1 cellular context compared by ENCODE assay signal in the genomic region with DNA sequence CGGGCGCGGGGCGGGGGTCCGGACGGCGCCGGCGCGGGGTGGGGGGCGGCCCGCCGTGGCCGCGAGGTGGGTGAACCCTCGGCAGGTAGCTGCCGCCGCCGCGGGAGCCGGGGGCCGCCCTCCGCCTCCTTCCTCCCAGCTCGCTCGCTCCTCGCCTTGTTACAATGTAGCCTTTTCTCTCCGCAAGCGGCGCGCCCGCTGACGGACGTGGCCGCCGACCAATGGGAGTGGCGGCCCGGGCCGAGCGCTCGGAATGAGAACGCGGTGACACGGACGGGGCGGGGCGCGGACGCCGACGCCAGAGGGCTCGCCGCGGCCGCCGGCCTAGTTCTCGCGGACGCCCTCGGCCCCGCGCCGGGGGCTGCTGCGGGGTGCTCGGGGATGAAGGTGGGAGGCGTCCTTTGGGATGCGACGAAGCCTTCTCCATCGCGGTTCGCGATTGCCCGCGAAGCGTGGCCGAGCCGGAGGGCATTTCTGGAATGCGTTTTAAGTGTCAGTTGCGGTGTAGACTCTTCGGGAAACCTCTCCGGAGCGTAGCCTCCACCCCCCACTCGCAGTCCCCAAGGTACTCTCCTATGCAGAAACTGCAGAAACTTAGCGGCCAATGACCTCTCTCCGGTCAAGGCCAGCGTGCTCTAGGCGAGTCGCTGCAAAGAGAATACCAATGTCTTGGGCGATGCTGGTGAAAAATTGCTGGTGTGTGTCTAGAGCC.
A peak's percentile ranks its signal among the peaks of the same experiment; 100 is the strongest.
TF ChIP-seq lines count a peak whose summit lies in the region.

No MANE protein-coding gene starts in this region.

TF ChIP-seq in K562, 482 proteins besides CTCF, POLR2A, EP300 and RAD21 (continued from another document and continues in another):
- no peak for TF ChIP-seq CEBPZ (IDR thresholded peaks at IDR 0.05; ENCODE audit: borderline replicate concordance, low read depth, low read length)
- TF ChIP-seq CC2D1A (IDR thresholded peaks at IDR 0.05), result no peak
- no peak for TF ChIP-seq HMG20A (CRISPR knock-in tag; conservative IDR thresholded peaks at IDR 0.05)
- TF ChIP-seq HMGXB4 (CRISPR knock-in tag; IDR thresholded peaks at IDR 0.05), result no peak
- TF ChIP-seq HNRNPL (IDR thresholded peaks at IDR 0.05; ENCODE audit: low read depth, low read length), result no peak
- no peak for TF ChIP-seq POLR3G (IDR thresholded peaks at IDR 0.05; ENCODE audit: extremely low read depth, insufficient read length, insufficient replicate concordance)
- no peak for TF ChIP-seq CREBBP (IDR thresholded peaks at IDR 0.05; ENCODE audit: low read depth, low read length)
- TF ChIP-seq FOXM1 (IDR thresholded peaks at IDR 0.05; ENCODE audit: low read depth), result no peak
- TF ChIP-seq FOXM1 (CRISPR knock-in tag; IDR thresholded peaks at IDR 0.05; ENCODE audit: low read depth), result 0 out of 2 replicates have a peak, but pooled peaks have one; percentile 73
- no peak for TF ChIP-seq TAF9B (IDR thresholded peaks at IDR 0.05; ENCODE audit: partially characterized antibody)
- TF ChIP-seq YY1 (IDR thresholded peaks at IDR 0.05; ENCODE audit: borderline replicate concordance in 1 of 3, control insufficient read depth in 1 of 3, extremely low read depth in 1 of 3, insufficient read depth in 3 of 3, insufficient read length in 1 of 3, insufficient replicate concordance in 2 of 3, low read depth in 1 of 3, low read length in 2 of 3), result peak in 1 of 3 experiments; percentile 64
- TF ChIP-seq LCOR (CRISPR knock-in tag; IDR thresholded peaks at IDR 0.05), result no peak
- TF ChIP-seq NR4A1 (CRISPR knock-in tag; IDR thresholded peaks at IDR 0.05), result no peak
- TF ChIP-seq NR4A1 (tag; IDR thresholded peaks at IDR 0.05), result 0 out of 2 replicates have a peak, but pooled peaks have one; percentile 25
- TF ChIP-seq JUND (IDR thresholded peaks at IDR 0.05; ENCODE audit: borderline replicate concordance, low read depth, low read length), result 0 out of 2 replicates have a peak, but pooled peaks have one; percentile 10
- TF ChIP-seq JUND (tag; IDR thresholded peaks at IDR 0.05; ENCODE audit: borderline replicate concordance, low read depth, low read length), result no peak
- TF ChIP-seq MTA3 (IDR thresholded peaks at IDR 0.05; ENCODE audit: borderline replicate concordance), result peak; percentile 55; the same call in 1 of the 2 replicates
- TF ChIP-seq ZNF184 (CRISPR knock-in tag; IDR thresholded peaks at IDR 0.05), result no peak
- no peak for TF ChIP-seq ZNF318 (IDR thresholded peaks at IDR 0.05; ENCODE audit: borderline replicate concordance in 1 of 2, low read depth in 1 of 2)
- TF ChIP-seq CAMTA2 (CRISPR knock-in tag; conservative IDR thresholded peaks at IDR 0.05), result no peak
- TF ChIP-seq ZKSCAN8 (CRISPR knock-in tag; IDR thresholded peaks at IDR 0.05), result no peak
- no peak for TF ChIP-seq ZEB2 (IDR thresholded peaks at IDR 0.05)
- no peak for TF ChIP-seq ZNF282 (CRISPR knock-in tag; IDR thresholded peaks at IDR 0.05)
- TF ChIP-seq TFE3 (CRISPR knock-in tag; IDR thresholded peaks at IDR 0.05), result no peak
- TF ChIP-seq EWSR1 (IDR thresholded peaks at IDR 0.05; ENCODE audit: borderline replicate concordance, low read depth, partially characterized antibody), result no peak
- no peak for TF ChIP-seq GABPB2 (CRISPR knock-in tag; conservative IDR thresholded peaks at IDR 0.05)
- no peak for TF ChIP-seq HCFC1 (IDR thresholded peaks at IDR 0.05; ENCODE audit: low read depth, low read length)
- TF ChIP-seq FOXJ2 (tag; IDR thresholded peaks at IDR 0.05), result no peak
- no peak for TF ChIP-seq MEF2D (tag; conservative IDR thresholded peaks at IDR 0.05; ENCODE audit: low read depth)
- no peak for TF ChIP-seq HMGN3 (IDR thresholded peaks at IDR 0.05; ENCODE audit: borderline replicate concordance, extremely low read depth, insufficient read length, low read depth, low read length)
- TF ChIP-seq GATAD2B (IDR thresholded peaks at IDR 0.05; ENCODE audit: borderline replicate concordance), result no peak
- TF ChIP-seq ZC3H4 (CRISPR knock-in tag; IDR thresholded peaks at IDR 0.05; ENCODE audit: borderline replicate concordance), result no peak
- no peak for TF ChIP-seq THRB (CRISPR knock-in tag; conservative IDR thresholded peaks at IDR 0.05)
- TF ChIP-seq HLTF (IDR thresholded peaks at IDR 0.05), result no peak
- TF ChIP-seq ELK3 (CRISPR knock-in tag; IDR thresholded peaks at IDR 0.05), result no peak
- TF ChIP-seq, protein P1, sequence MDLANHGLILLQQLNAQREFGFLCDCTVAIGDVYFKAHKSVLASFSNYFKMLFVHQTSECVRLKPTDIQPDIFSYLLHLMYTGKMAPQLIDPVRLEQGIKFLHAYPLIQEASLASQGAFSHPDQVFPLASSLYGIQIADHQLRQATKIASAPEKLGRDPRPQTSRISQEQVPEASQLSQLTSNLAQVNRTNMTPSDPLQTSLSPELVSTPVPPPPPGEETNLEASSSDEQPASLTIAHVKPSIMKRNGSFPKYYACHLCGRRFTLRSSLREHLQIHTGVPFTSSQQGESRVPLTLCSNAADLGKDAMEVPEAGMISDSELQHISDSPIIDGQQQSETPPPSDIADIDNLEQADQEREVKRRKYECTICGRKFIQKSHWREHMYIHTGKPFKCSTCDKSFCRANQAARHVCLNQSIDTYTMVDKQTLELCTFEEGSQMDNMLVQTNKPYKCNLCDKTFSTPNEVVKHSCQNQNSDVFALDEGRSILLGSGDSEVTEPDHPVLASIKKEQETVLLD (IDR thresholded peaks at IDR 0.05), result no peak
- TF ChIP-seq ZNF347 (CRISPR knock-in tag; IDR thresholded peaks at IDR 0.05; ENCODE audit: low read depth), result no peak
- TF ChIP-seq PRMT5 (CRISPR knock-in tag; IDR thresholded peaks at IDR 0.05), result no peak
- no peak for TF ChIP-seq ZBED1 (IDR thresholded peaks at IDR 0.05)
- no peak for TF ChIP-seq SMC3 (conservative IDR thresholded peaks at IDR 0.05; ENCODE audit: insufficient read depth, low read depth, low read length)
